9 cellular contexts compared by ENCODE assay signal in genomic region chr20:33679758-33680485, GRCh38. TPM values are rescaled to one million over a fixed set of nuclear protein-coding genes. Genes with fewer than 3 reads are reported as not detected.
A peak's percentile ranks its signal among the peaks of the same experiment; 100 is the strongest.
DNase-seq lines count a peak whose midpoint lies in the region; ATAC-seq and TF ChIP-seq lines count a peak whose summit lies in the region.
"Had no signal": no experiment of that assay in that cellular context is flagged by ENCODE, and none has a peak within 500 bp of the region (broad histone marks: within the 10 kb centered on the region; RNA-seq: fewer than 3 reads in every experiment).

No MANE protein-coding gene starts in this region.

- H3K27me3 ChIP-seq in prostate gland (replicated peaks; ENCODE audit: insufficient read depth) = no peaks in the 10 kb centered on the region
- H3K27me3 ChIP-seq: foreskin keratinocyte had no signal

- H3K4me3 Mint-ChIP-seq in T-helper 17 cell = peak overlapping the region; percentile 84
- H3K4me3 Mint-ChIP-seq in naive thymus-derived CD8-positive, alpha-beta T cell = peak overlapping the region in 6 of 10 donors; percentile 23 to 77 (median 62)

- POLR2A ChIA-PET in naive thymus-derived CD8-positive, alpha-beta T cell (lab: Charles Lee) = interaction anchor here (0.5 to 5.6 kb wide), 8 partner anchors 12 to 190 kb away, joined by 3 to 21 read pairs (median 5); partner anchors contain the start of genes ACTL10, C20orf144, CBFA2T2 and PXMP4

- no peak for TF ChIP-seq POLR2A in prostate gland (IDR thresholded peaks at IDR 0.05)

- no peaks in the 10 kb centered on the region for H3K27me3 Mint-ChIP-seq in T-helper 17 cell
- H3K27me3 Mint-ChIP-seq in naive thymus-derived CD8-positive, alpha-beta T cell = no peaks in the 10 kb centered on the region

- H3K36me3 Mint-ChIP-seq in T-helper 17 cell (ENCODE audit: low read depth) = no peaks in the 10 kb centered on the region
- no peaks in the 10 kb centered on the region for H3K36me3 Mint-ChIP-seq in naive thymus-derived CD8-positive, alpha-beta T cell

- peak overlapping the region; percentile 92 for H3K27ac Mint-ChIP-seq in T-helper 17 cell
- peak overlapping the region in 7 of 10 donors; percentile 4 to 93 (median 62) for H3K27ac Mint-ChIP-seq in naive thymus-derived CD8-positive, alpha-beta T cell

- no peaks in the 10 kb centered on the region for H3K9me3 Mint-ChIP-seq in naive thymus-derived CD8-positive, alpha-beta T cell

- 86% methylated on average over 19 of the region's 20 CpGs for WGBS in prostate gland

- no peak for TF ChIP-seq CTCF in prostate gland (IDR thresholded peaks at IDR 0.05)

- no peak overlapping the region for H3K4me3 ChIP-seq in prostate gland

- no peaks in the 10 kb centered on the region for H3K4me1 ChIP-seq in prostate gland (replicated peaks)
- H3K4me1 ChIP-seq: foreskin keratinocyte had no signal

- ATAC-seq in GM18508 (IDR thresholded peaks at IDR 0.05; ENCODE audit: insufficient read depth, unreplicated experiment) = peak; percentile 51
- peak; percentile 53 for ATAC-seq in GM21723 (IDR thresholded peaks at IDR 0.05; ENCODE audit: unreplicated experiment)
- ATAC-seq in T-helper 17 cell = peak; percentile 85
- ATAC-seq in naive thymus-derived CD8-positive, alpha-beta T cell = peak; percentile 53 to 62
- no peak for ATAC-seq in SK-N-SH treated with all-trans-retinoic acid at 6 μM for 48 hours
- ATAC-seq: foreskin keratinocyte had no signal

- peak in 1 of 3 donors; percentile 32 for DNase-seq in T-helper 17 cell
- DNase-seq in naive thymus-derived CD8-positive, alpha-beta T cell = no peak
- no peak for DNase-seq in prostate gland (ENCODE audit: low spot score)
- DNase-seq in EL = no peak
- DNase-seq in hypothalamus (lab: John Stamatoyannopoulos, UW) = no peak
- DNase-seq: foreskin keratinocyte had no signal

- H3K27ac ChIP-seq in prostate gland = no peak overlapping the region
- H3K27ac ChIP-seq: foreskin keratinocyte had no signal

- H3K36me3 ChIP-seq in prostate gland = no peaks in the 10 kb centered on the region

- intact Hi-C loops in prostate gland (cut with DNase I) = loop anchor here (5.0 kb wide), 1 partner anchor 52 kb away; the partner anchor contains the start of gene ZNF341

- peaks cover 33% of the 10 kb centered on the region for H3K4me1 Mint-ChIP-seq in T-helper 17 cell
- H3K4me1 Mint-ChIP-seq in naive thymus-derived CD8-positive, alpha-beta T cell = peaks cover 9 to 43% (median 29%) of the 10 kb centered on the region in 4 donors

- no peaks in the 10 kb centered on the region for H3K9me3 ChIP-seq in T-helper 17 cell (ENCODE audit: control insufficient read depth, low read length, poor library complexity, severe bottlenecking)
- no peaks in the 10 kb centered on the region for H3K9me3 ChIP-seq in prostate gland

TF ChIP-seq in SK-N-SH treated with all-trans-retinoic acid at 6 μM for 48 hours, 23 proteins besides CTCF, POLR2A, EP300 and RAD21:
- TF ChIP-seq, protein P1, sequence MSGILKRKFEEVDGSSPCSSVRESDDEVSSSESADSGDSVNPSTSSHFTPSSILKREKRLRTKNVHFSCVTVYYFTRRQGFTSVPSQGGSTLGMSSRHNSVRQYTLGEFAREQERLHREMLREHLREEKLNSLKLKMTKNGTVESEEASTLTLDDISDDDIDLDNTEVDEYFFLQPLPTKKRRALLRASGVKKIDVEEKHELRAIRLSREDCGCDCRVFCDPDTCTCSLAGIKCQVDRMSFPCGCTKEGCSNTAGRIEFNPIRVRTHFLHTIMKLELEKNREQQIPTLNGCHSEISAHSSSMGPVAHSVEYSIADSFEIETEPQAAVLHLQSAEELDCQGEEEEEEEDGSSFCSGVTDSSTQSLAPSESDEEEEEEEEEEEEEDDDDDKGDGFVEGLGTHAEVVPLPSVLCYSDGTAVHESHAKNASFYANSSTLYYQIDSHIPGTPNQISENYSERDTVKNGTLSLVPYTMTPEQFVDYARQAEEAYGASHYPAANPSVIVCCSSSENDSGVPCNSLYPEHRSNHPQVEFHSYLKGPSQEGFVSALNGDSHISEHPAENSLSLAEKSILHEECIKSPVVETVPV (CRISPR knock-in tag; IDR thresholded peaks at IDR 0.05) = no peak
- TF ChIP-seq POU6F1 (CRISPR knock-in tag; IDR thresholded peaks at IDR 0.05; ENCODE audit: borderline replicate concordance, low read depth) = no peak
- no peak for TF ChIP-seq TCF4 (CRISPR knock-in tag; IDR thresholded peaks at IDR 0.05; ENCODE audit: borderline replicate concordance)
- TF ChIP-seq SNAI2 (CRISPR knock-in tag; IDR thresholded peaks at IDR 0.05) = no peak
- TF ChIP-seq ESRRG (CRISPR knock-in tag; IDR thresholded peaks at IDR 0.05) = no peak
- TF ChIP-seq ZNF70 (CRISPR knock-in tag; IDR thresholded peaks at IDR 0.05) = no peak
- TF ChIP-seq, protein P2, sequence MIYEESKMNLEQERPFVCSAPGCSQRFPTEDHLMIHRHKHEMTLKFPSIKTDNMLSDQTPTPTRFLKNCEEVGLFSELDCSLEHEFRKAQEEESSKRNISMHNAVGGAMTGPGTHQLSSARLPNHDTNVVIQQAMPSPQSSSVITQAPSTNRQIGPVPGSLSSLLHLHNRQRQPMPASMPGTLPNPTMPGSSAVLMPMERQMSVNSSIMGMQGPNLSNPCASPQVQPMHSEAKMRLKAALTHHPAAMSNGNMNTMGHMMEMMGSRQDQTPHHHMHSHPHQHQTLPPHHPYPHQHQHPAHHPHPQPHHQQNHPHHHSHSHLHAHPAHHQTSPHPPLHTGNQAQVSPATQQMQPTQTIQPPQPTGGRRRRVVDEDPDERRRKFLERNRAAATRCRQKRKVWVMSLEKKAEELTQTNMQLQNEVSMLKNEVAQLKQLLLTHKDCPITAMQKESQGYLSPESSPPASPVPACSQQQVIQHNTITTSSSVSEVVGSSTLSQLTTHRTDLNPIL (CRISPR knock-in tag; IDR thresholded peaks at IDR 0.05; ENCODE audit: low read depth) = no peak
- TF ChIP-seq CSDC2 (CRISPR knock-in tag; IDR thresholded peaks at IDR 0.05) = no peak
TF ChIP-seq in SK-N-SH treated with all-trans-retinoic acid at 6 μM for 48 hours: peak in this region for 0.

RNA-seq across cellular contexts. Expression of gene NECAB3, which starts 5.7 kb away (rescaled TPM):
- total RNA-seq in T-helper 17 cell (10 to 100 TPM; 10.2 to 12.2 TPM), prostate gland (100 to 1,000 TPM; 142 to 156 TPM)
- total RNA-seq in naive thymus-derived CD8-positive, alpha-beta T cell = 10 to 100 TPM; 10.8 to 12.8 TPM
- polyA plus RNA-seq in naive thymus-derived CD8-positive, alpha-beta T cell = 1 to 10 TPM; 1.1 to 1.8 (median 1.4) TPM

RNA-seq across cellular contexts. Expression of gene E2F1, which starts 6.3 kb away (rescaled TPM):
- total RNA-seq in T-helper 17 cell (10 to 100 TPM in 1 of 2 donors, 1 to 10 TPM in 1; 2.6 to 11.5 TPM), prostate gland (10 to 100 TPM in 1 of 2 donors, 1 to 10 TPM in 1; 2.0 to 10.1 TPM)
- 1 to 10 TPM; 1.3 to 1.4 TPM for total RNA-seq in naive thymus-derived CD8-positive, alpha-beta T cell
- under 1 TPM; 0.19 to 0.49 (median 0.34) TPM for polyA plus RNA-seq in naive thymus-derived CD8-positive, alpha-beta T cell

RNA-seq across cellular contexts. Expression of gene ACTL10, which starts 13.2 kb away (rescaled TPM):
- 1 to 10 TPM in 1 of 2 donors, under 1 TPM in 1; 0.89 to 1.2 TPM for total RNA-seq in T-helper 17 cell
- 1 to 10 TPM; 3.7 to 4.5 TPM for total RNA-seq in naive thymus-derived CD8-positive, alpha-beta T cell
- polyA plus RNA-seq in naive thymus-derived CD8-positive, alpha-beta T cell = 1 to 10 TPM; 1.8 to 3.2 (median 1.9) TPM
- 1 to 10 TPM; 7.9 to 8.5 TPM for total RNA-seq in prostate gland

RNA-seq across cellular contexts. Expression of gene C20orf144, which starts 17.8 kb away (rescaled TPM):
- total RNA-seq in T-helper 17 cell (under 1 TPM; 0.13 to 0.45 TPM), prostate gland (under 1 TPM; 0.14 to 0.91 TPM)
- total RNA-seq in naive thymus-derived CD8-positive, alpha-beta T cell = under 1 TPM; 0.38 to 0.47 TPM
- polyA plus RNA-seq in naive thymus-derived CD8-positive, alpha-beta T cell = not detected
- polyA plus RNA-seq: foreskin keratinocyte had no signal

RNA-seq across cellular contexts. Expression of gene PXMP4, which starts 40.2 kb away (rescaled TPM):
- total RNA-seq in T-helper 17 cell (1 to 10 TPM; 3.7 to 4.0 TPM), prostate gland (10 to 100 TPM; 13.3 to 25.5 TPM)
- 10 to 100 TPM; 10.7 to 12.1 TPM for total RNA-seq in naive thymus-derived CD8-positive, alpha-beta T cell
- polyA plus RNA-seq in naive thymus-derived CD8-positive, alpha-beta T cell = 10 to 100 TPM in 2 of 3 donors, 1 to 10 TPM in 1; 8.9 to 16.1 (median 16.0) TPM

Comparison
In these comparisons a context has a peak if more than half of its experiments do, and no peak if none do; other contexts are left out.
1. RNA of gene NECAB3, which starts 5.7 kb away (total RNA-seq): 142 to 156 TPM in prostate gland; 10.8 to 12.8 TPM in naive thymus-derived CD8-positive, alpha-beta T cell and 10.2 to 12.2 TPM in T-helper 17 cell; every median in the first group is over 10 times any median in the second.